35 cellular contexts compared by ENCODE assay signal in genomic region chr6:103826209-103826608, GRCh38.
DNase-seq lines count a peak whose midpoint lies in the region; ATAC-seq and TF ChIP-seq lines count a peak whose summit lies in the region.
"Had no signal": no experiment of that assay in that cellular context is flagged by ENCODE, and none has a peak within 500 bp of the region (broad histone marks: within the 10 kb centered on the region; RNA-seq: fewer than 3 reads in every experiment).

No MANE protein-coding gene starts in this region.

- no peaks in the 10 kb centered on the region for H4K20me1 ChIP-seq in SK-N-SH (ENCODE audit: insufficient read depth)
- H4K20me1 ChIP-seq: BLaER1; BLaER1 treated with 17β-estradiol and CSF1 and Interleukin-3, amounts not matched to agents 10 nM and 100 nM had no signal

- H3K27me3 Mint-ChIP-seq in nephron progenitor cell (ENCODE audit: low read depth, poor library complexity), result no peaks in the 10 kb centered on the region
- H3K27me3 Mint-ChIP-seq: B cell; CD4-positive, alpha-beta memory T cell; CD4-positive, alpha-beta T cell; CD4-positive, CD25-positive, alpha-beta regulatory T cell; CD8-positive, alpha-beta memory T cell had no signal

- H3K4me2 ChIP-seq in SK-N-SH, result no peak overlapping the region
- H3K4me2 ChIP-seq: A549; BLaER1; BLaER1 treated with 17β-estradiol and CSF1 and Interleukin-3, amounts not matched to agents 10 nM and 100 nM had no signal

- BruUV-seq in A673 (replicated peaks; lab: Mats Ljungman, UMichigan), result no TSS peak

- no peak overlapping the region for H2AFZ ChIP-seq in SK-N-SH (ENCODE audit: low read depth)

- intact Hi-C loops in A673 (cut with micrococcal nuclease; ENCODE audit: unreplicated experiment), result no loop called here

- H3F3A ChIP-seq in SK-N-SH (replicated peaks; ENCODE audit: insufficient read depth), result no peaks in the 10 kb centered on the region

- 5% methylated on average over 2 of the region's 2 CpGs for WGBS in SK-N-SH (ENCODE audit: low lambda C conversion rate)

- H3K4me1 ChIP-seq in SK-N-SH (ENCODE audit: control insufficient read depth in 1 of 2, insufficient read depth in 2 of 2, low read depth in 1 of 2, low read length in 1 of 2) (no peaks in the 10 kb centered on the region; a peak in 1 of 4 replicates), A673 (ENCODE audit: insufficient read depth, low read length, poor library complexity, severe bottlenecking) (no peaks in the 10 kb centered on the region)
- H3K4me1 ChIP-seq: A549; BE2C; BLaER1; BLaER1 treated with 17β-estradiol and CSF1 and Interleukin-3, amounts not matched to agents 10 nM and 100 nM; Caco-2 had no signal

- no peak for ATAC-seq in SK-N-SH treated with all-trans-retinoic acid at 6 μM for 48 hours
- ATAC-seq in HG03460 (IDR thresholded peaks at IDR 0.05; ENCODE audit: unreplicated experiment), result no peak
- ATAC-seq: A549; CD8-positive, alpha-beta T cell had no signal

- POLR2A ChIA-PET in SK-N-SH (lab: Yijun Ruan, JAX), result no interaction called here
- POLR2A ChIA-PET in A673 (lab: Charles Lee; ENCODE audit: low non-redundant PET), result no interaction called here

- no peak overlapping the region for H3K4me3 Mint-ChIP-seq in nephron progenitor cell
- H3K4me3 Mint-ChIP-seq: B cell; CD14-positive monocyte; CD4-positive, alpha-beta memory T cell; CD4-positive, alpha-beta T cell; CD4-positive, CD25-positive, alpha-beta regulatory T cell; CD8-positive, alpha-beta memory T cell; CD8-positive, alpha-beta T cell had no signal

- H3K36me3 Mint-ChIP-seq in nephron progenitor cell (ENCODE audit: low read depth), result no peaks in the 10 kb centered on the region
- H3K36me3 Mint-ChIP-seq: CD14-positive monocyte; CD4-positive, alpha-beta memory T cell; CD4-positive, CD25-positive, alpha-beta regulatory T cell; CD8-positive, alpha-beta memory T cell; CD8-positive, alpha-beta T cell had no signal

- H3K9ac ChIP-seq in SK-N-SH, result no peak overlapping the region
- H3K9ac ChIP-seq: BLaER1; BLaER1 treated with 17β-estradiol and CSF1 and Interleukin-3, amounts not matched to agents 10 nM and 100 nM had no signal

- H3K36me3 ChIP-seq in SK-N-SH (replicated peaks in 1 of 2; ENCODE audit: control insufficient read depth in 1 of 2, insufficient read depth in 2 of 2, low read length in 1 of 2) (no peaks in the 10 kb centered on the region), A673 (ENCODE audit: insufficient read depth, low read length, poor library complexity, severe bottlenecking) (peaks cover 3% of the 10 kb centered on the region)
- H3K36me3 ChIP-seq: BE2C; BLaER1; BLaER1 treated with 17β-estradiol and CSF1 and Interleukin-3, amounts not matched to agents 10 nM and 100 nM had no signal

- no peaks in the 10 kb centered on the region for H3K4me1 Mint-ChIP-seq in nephron progenitor cell
- H3K4me1 Mint-ChIP-seq: B cell; CD14-positive monocyte; CD4-positive, alpha-beta memory T cell; CD4-positive, CD25-positive, alpha-beta regulatory T cell; CD8-positive, alpha-beta memory T cell had no signal

- peak in 1 of 2 experiments; percentile 93; a peak in 2 of 4 replicates for TF ChIP-seq EP300 in SK-N-SH (IDR thresholded peaks at IDR 0.05; ENCODE audit: borderline replicate concordance in 1 of 2, low read depth in 1 of 2, low read length in 1 of 2)

- CTCF ChIA-PET in SK-N-SH (lab: Yijun Ruan, JAX) (interaction anchor here (1.0 kb wide), 1 partner anchor 12 kb away, joined by 3 read pairs; no protein-coding TSS in a partner anchor), A673 (lab: Charles Lee) (no interaction called here)

- H3K9me2 ChIP-seq in SK-N-SH, result no peaks in the 10 kb centered on the region

- H3K27ac Mint-ChIP-seq in nephron progenitor cell, result peak overlapping the region; percentile 41
- H3K27ac Mint-ChIP-seq: B cell; CD14-positive monocyte; CD4-positive, alpha-beta memory T cell; CD4-positive, alpha-beta T cell; CD4-positive, CD25-positive, alpha-beta regulatory T cell; CD8-positive, alpha-beta memory T cell; CD8-positive, alpha-beta T cell had no signal

- DNase-seq in SK-N-DZ (ENCODE audit: low spot score), result peak; percentile 43
- DNase-seq in SK-N-SH, result peak; percentile 8
- DNase-seq in nephron progenitor cell, result no peak
- no peak for DNase-seq in A673 (ENCODE audit: low spot score)
- DNase-seq in NCI-H69 (lab: John Stamatoyannopoulos, UW), result no peak
- DNase-seq in central memory CD4-positive, alpha-beta T cell, result no peak
- DNase-seq: 8988T; ACHN; AML-193; BE2C; C1 segment of cervical spinal cord; Caco-2; Calu3; CD4-positive, alpha-beta memory T cell; CD4-positive, alpha-beta T cell; CD4-positive, CD25-positive, alpha-beta regulatory T cell; CD8-positive, alpha-beta memory T cell; CD8-positive, alpha-beta T cell; COR-L47; DMS 273 treated with DMSO at 0.1 percent for 48 hours; DMS153; DMS53; DMS79; DMS79 treated with DMSO at 0.1 percent for 48 hours; DND-41; EL had no signal

- H3K4me3 ChIP-seq in SK-N-SH (ENCODE audit: low read depth in 2 of 2, low read length in 1 of 2) (no peak overlapping the region), A673 (ENCODE audit: low read depth, low read length, poor library complexity, severe bottlenecking) (no peak overlapping the region)
- H3K4me3 ChIP-seq: A549; BLaER1; BLaER1 treated with 17β-estradiol and CSF1 and Interleukin-3, amounts not matched to agents 10 nM and 100 nM had no signal

- TF ChIP-seq CTCF in SK-N-SH (IDR thresholded peaks at IDR 0.05) (no peak), nephron progenitor cell (IDR thresholded peaks at IDR 0.05) (no peak), A673 (conservative IDR thresholded peaks at IDR 0.05; ENCODE audit: low read depth, low read length) (no peak)

- no peaks in the 10 kb centered on the region for H3K79me2 ChIP-seq in SK-N-SH (ENCODE audit: insufficient read depth)

- peaks cover 2% of the 10 kb centered on the region for H3K9me3 Mint-ChIP-seq in nephron progenitor cell
- H3K9me3 Mint-ChIP-seq: CD8-positive, alpha-beta T cell had no signal

- H3K9me3 ChIP-seq in SK-N-SH (no peaks in the 10 kb centered on the region), A673 (ENCODE audit: low read depth, low read length, poor library complexity, severe bottlenecking) (no peaks in the 10 kb centered on the region)
- H3K9me3 ChIP-seq: A549; BE2C; BLaER1; BLaER1 treated with 17β-estradiol and CSF1 and Interleukin-3, amounts not matched to agents 10 nM and 100 nM; Caco-2 had no signal

- H3K27ac ChIP-seq in SK-N-SH (ENCODE audit: low read depth in 2 of 2, low read length in 1 of 2), result peak overlapping the region in 1 of 2 experiments; percentile 53; a peak in 2 of 4 replicates
- H3K27ac ChIP-seq in A673 (ENCODE audit: low read depth, low read length, poor library complexity, severe bottlenecking), result no peak overlapping the region
- H3K27ac ChIP-seq: 22Rv1; A549; BLaER1; BLaER1 treated with 17β-estradiol and CSF1 and Interleukin-3, amounts not matched to agents 10 nM and 100 nM; C4-2B had no signal

- TF ChIP-seq RAD21 in SK-N-SH (IDR thresholded peaks at IDR 0.05; ENCODE audit: low read length), result peak; percentile 2; the same call in 1 of the 2 replicates

- no peaks in the 10 kb centered on the region for H3K27me3 ChIP-seq in SK-N-SH (ENCODE audit: insufficient read depth)
- no peaks in the 10 kb centered on the region for H3K27me3 ChIP-seq in A673 (replicated peaks; ENCODE audit: insufficient read depth, low read depth, low read length, poor library complexity)
- H3K27me3 ChIP-seq: BE2C; BLaER1; BLaER1 treated with 17β-estradiol and CSF1 and Interleukin-3, amounts not matched to agents 10 nM and 100 nM had no signal

TF ChIP-seq in SK-N-SH, 30 proteins besides CTCF, POLR2A, EP300 and RAD21:
- TF ChIP-seq RCOR1 (IDR thresholded peaks at IDR 0.05; ENCODE audit: low read length) (peak; percentile 85), GATA2 (CRISPR knock-in tag; IDR thresholded peaks at IDR 0.05) (peak; percentile 91), TCF12 (IDR thresholded peaks at IDR 0.05) (peak; percentile 40), MXI1 (IDR thresholded peaks at IDR 0.05; ENCODE audit: low read depth, low read length) (peak; percentile 25; the same call in 1 of the 2 replicates), FOXJ3 (CRISPR knock-in tag; IDR thresholded peaks at IDR 0.05) (peak; percentile 49; the same call in 1 of the 2 replicates), CHD2 (IDR thresholded peaks at IDR 0.05; ENCODE audit: low read length, partially characterized antibody) (peak; percentile 26), PBX3 (IDR thresholded peaks at IDR 0.05) (no peak), TEAD4 (IDR thresholded peaks at IDR 0.05; ENCODE audit: borderline replicate concordance, insufficient read depth) (no peak), NFIC (IDR thresholded peaks at IDR 0.05; ENCODE audit: borderline replicate concordance) (no peak)

TF ChIP-seq in SK-N-SH treated with all-trans-retinoic acid at 6 μM for 48 hours, 23 proteins besides CTCF, POLR2A, EP300 and RAD21:
- TF ChIP-seq ZNF70 (CRISPR knock-in tag; IDR thresholded peaks at IDR 0.05), result no peak
- TF ChIP-seq TOX (CRISPR knock-in tag; IDR thresholded peaks at IDR 0.05; ENCODE audit: borderline replicate concordance), result no peak
- TF ChIP-seq ZNF8 (CRISPR knock-in tag; IDR thresholded peaks at IDR 0.05), result 0 out of 2 replicates have a peak, but pooled peaks have one; percentile 6
- TF ChIP-seq TCF4 (CRISPR knock-in tag; IDR thresholded peaks at IDR 0.05; ENCODE audit: borderline replicate concordance), result peak; percentile 91

Comparison
In these comparisons a context has a peak if more than half of its experiments do, and no peak if none do; other contexts are left out.
1. DNase-seq: peak in SK-N-DZ (single experiment) and SK-N-SH (single experiment); none in nephron progenitor cell (single experiment), A673 (single experiment), NCI-H69 (single experiment) and central memory CD4-positive, alpha-beta T cell (single experiment).